ENCODE assay signal across 8 cellular contexts in genomic region chr10:99430451-99431189, GRCh38. TPM values are rescaled to one million over a fixed set of nuclear protein-coding genes. Genes with fewer than 3 reads are reported as not detected.
DNase-seq lines count a peak whose midpoint lies in the region; ATAC-seq and TF ChIP-seq lines count a peak whose summit lies in the region.

GOT1 (minus strand) TSS chr10:99430624; CDS start chr10:99430565, 59 bp downstream.

- no peak for TF ChIP-seq RAD21 in SK-N-SH (IDR thresholded peaks at IDR 0.05; ENCODE audit: low read length)

- peaks cover 7% of the 10 kb centered on the region for H3F3A ChIP-seq in SK-N-SH (replicated peaks; ENCODE audit: insufficient read depth)

- peak; percentile 96 for ATAC-seq in HG02571 (IDR thresholded peaks at IDR 0.05; ENCODE audit: unreplicated experiment)
- ATAC-seq in gastroesophageal sphincter: peak; percentile 98

- H4K20me1 ChIP-seq in SK-N-SH (ENCODE audit: insufficient read depth): no peaks in the 10 kb centered on the region

- H3K79me2 ChIP-seq in SK-N-SH (ENCODE audit: insufficient read depth): peaks cover 53% of the 10 kb centered on the region

- no peaks in the 10 kb centered on the region for H3K9me2 ChIP-seq in SK-N-SH

- H3K4me3 ChIP-seq in SK-N-SH (ENCODE audit: low read depth in 2 of 2, low read length in 1 of 2) (peak within 1 kb of the TSS; percentile 98), gastroesophageal sphincter (peak within 1 kb of the TSS; percentile 57 to 86), neutrophil (ENCODE audit: low read depth in 1 of 2, low read length in 1 of 2) (peak within 1 kb of the TSS; percentile 68 to 74)

- DNase-seq in GM04504 (ENCODE audit: low read depth) (peak; percentile 98), NCI-H1048 (lab: John Stamatoyannopoulos, UW) (peak; percentile 93), SK-N-SH (peak; percentile 97), superior temporal gyrus (ENCODE audit: extremely low spot score) (peak; percentile 100)
- peak; percentile 95 for DNase-seq in activated naive CD4-positive, alpha-beta T cell treated with anti-CD3 and anti-CD28 coated beads, Interleukin-2, amount 50 U/mL, for 16 hours

- POLR2A ChIA-PET in SK-N-SH (lab: Yijun Ruan, JAX): interaction anchor here (0.7 to 2.1 kb wide), 7 partner anchors 11 to 302 kb away, joined by 3 to 6 read pairs (median 3); partner anchors contain the start of genes CNNM1, CUTC and SLC25A28

- WGBS in SK-N-SH (ENCODE audit: low lambda C conversion rate): 1% methylated on average over 36 of the region's 59 CpGs
- WGBS in gastroesophageal sphincter (ENCODE audit: low coverage in 1 of 2), 2 donors: 2 to 20% methylated on average over 1 to 21 of the region's 59 CpGs

- peak within 1 kb of the TSS; percentile 94 for H3K4me2 ChIP-seq in SK-N-SH

- H2AFZ ChIP-seq in SK-N-SH (ENCODE audit: low read depth): peak within 1 kb of the TSS; percentile 99

- CTCF ChIA-PET in SK-N-SH (lab: Yijun Ruan, JAX): interaction anchor here (0.7 to 3.0 kb wide), 7 partner anchors 19 to 415 kb away, joined by 3 to 12 read pairs (median 4); no protein-coding TSS in a partner anchor

- TF ChIP-seq CTCF in SK-N-SH (IDR thresholded peaks at IDR 0.05) (no peak; the same call in 1 of the 2 replicates), gastroesophageal sphincter (IDR thresholded peaks at IDR 0.05) (no peak), neutrophil (IDR thresholded peaks at IDR 0.05) (no peak)

- TF ChIP-seq POLR2A in gastroesophageal sphincter (IDR thresholded peaks at IDR 0.05): peak; percentile 85 to 87

- H3K4me1 ChIP-seq in SK-N-SH (ENCODE audit: control insufficient read depth in 1 of 2, insufficient read depth in 2 of 2, low read depth in 1 of 2, low read length in 1 of 2) (peaks cover 8 to 10% of the 10 kb centered on the region in 2 experiments; a peak in 2 of 4 replicates), gastroesophageal sphincter (peaks cover 3 to 64% (median 6%) of the 10 kb centered on the region in 3 donors), neutrophil (ENCODE audit: control insufficient read depth in 1 of 2, insufficient read depth in 1 of 2, low read depth in 1 of 2, low read length in 1 of 2) (peaks cover 6 to 11% of the 10 kb centered on the region in 2 experiments)

- H3K9ac ChIP-seq in SK-N-SH: peak within 1 kb of the TSS; percentile 88

- no peaks in the 10 kb centered on the region for H3K9me3 ChIP-seq in SK-N-SH
- H3K9me3 ChIP-seq in gastroesophageal sphincter: no peaks in the 10 kb centered on the region
- H3K9me3 ChIP-seq in neutrophil: no peaks in the 10 kb centered on the region

- H3K27ac ChIP-seq in SK-N-SH (ENCODE audit: low read depth in 2 of 2, low read length in 1 of 2): peak within 1 kb of the TSS; percentile 49 to 60
- peak within 1 kb of the TSS; percentile 88 to 99 (median 96) for H3K27ac ChIP-seq in gastroesophageal sphincter
- peak within 1 kb of the TSS; percentile 66 for H3K27ac ChIP-seq in neutrophil

- H3K27me3 ChIP-seq in SK-N-SH (ENCODE audit: insufficient read depth): no peaks in the 10 kb centered on the region
- H3K27me3 ChIP-seq in gastroesophageal sphincter: no peaks in the 10 kb centered on the region
- H3K27me3 ChIP-seq in neutrophil: no peaks in the 10 kb centered on the region

- H3K36me3 ChIP-seq in SK-N-SH (replicated peaks in 1 of 2; ENCODE audit: control insufficient read depth in 1 of 2, insufficient read depth in 2 of 2, low read length in 1 of 2): peaks cover 6 to 9% of the 10 kb centered on the region in 2 experiments
- peaks cover 0 to 20% of the 10 kb centered on the region in 2 donors for H3K36me3 ChIP-seq in gastroesophageal sphincter
- H3K36me3 ChIP-seq in neutrophil: no peaks in the 10 kb centered on the region

- no peak for TF ChIP-seq EP300 in SK-N-SH (IDR thresholded peaks at IDR 0.05; ENCODE audit: borderline replicate concordance in 1 of 2, low read depth in 1 of 2, low read length in 1 of 2)
- no peak for TF ChIP-seq EP300 in gastroesophageal sphincter (IDR thresholded peaks at IDR 0.05)

TF ChIP-seq in SK-N-SH, 30 proteins besides CTCF, POLR2A, EP300 and RAD21 (continues in another document):
- no peak for TF ChIP-seq MEF2A (IDR thresholded peaks at IDR 0.05; ENCODE audit: borderline replicate concordance, low read depth)
- TF ChIP-seq IRF3 (IDR thresholded peaks at IDR 0.05; ENCODE audit: low read depth, low read length): peak; percentile 93
- no peak for TF ChIP-seq FOSL2 (IDR thresholded peaks at IDR 0.05; ENCODE audit: borderline replicate concordance, low read depth)
- peak; percentile 37 for TF ChIP-seq POLR2AphosphoS5 (IDR thresholded peaks at IDR 0.05; ENCODE audit: low read depth, low read length)
- peak; percentile 97 for TF ChIP-seq RFX5 (IDR thresholded peaks at IDR 0.05; ENCODE audit: low read length)
- TF ChIP-seq NRF1 (IDR thresholded peaks at IDR 0.05; ENCODE audit: low read depth, low read length): peak; percentile 46; the same call in 1 of the 2 replicates
- TF ChIP-seq PBX3 (IDR thresholded peaks at IDR 0.05): peak; percentile 95
- TF ChIP-seq TCF12 (IDR thresholded peaks at IDR 0.05): no peak
- no peak for TF ChIP-seq ZBTB33 (IDR thresholded peaks at IDR 0.05; ENCODE audit: borderline replicate concordance, low read depth)
- TF ChIP-seq YY1 (IDR thresholded peaks at IDR 0.05; ENCODE audit: low read depth): 0 out of 2 replicates have a peak, but pooled peaks have one; percentile 48
- TF ChIP-seq RCOR1 (IDR thresholded peaks at IDR 0.05; ENCODE audit: low read length): peak; percentile 33; the same call in 1 of the 2 replicates
- peak; percentile 70 for TF ChIP-seq TAF1 (IDR thresholded peaks at IDR 0.05; ENCODE audit: borderline replicate concordance, low read depth, low read length)
- peak; percentile 26; the same call in 1 of the 2 replicates for TF ChIP-seq ELF1 (IDR thresholded peaks at IDR 0.05)
- peak; percentile 54 for TF ChIP-seq MAX (IDR thresholded peaks at IDR 0.05; ENCODE audit: low read depth)
- no peak for TF ChIP-seq USF2 (IDR thresholded peaks at IDR 0.05; ENCODE audit: borderline replicate concordance, low read depth, low read length)
- peak; percentile 84 for TF ChIP-seq CHD2 (IDR thresholded peaks at IDR 0.05; ENCODE audit: low read length, partially characterized antibody)
- TF ChIP-seq USF1 (IDR thresholded peaks at IDR 0.05; ENCODE audit: borderline replicate concordance, low read depth): no peak
- TF ChIP-seq EZH2phosphoT487 (IDR thresholded peaks at IDR 0.05; ENCODE audit: borderline replicate concordance, low read depth): no peak
- TF ChIP-seq RXRA (IDR thresholded peaks at IDR 0.05; ENCODE audit: borderline replicate concordance, low read depth): no peak

RNA-seq across cellular contexts. Expression of gene GOT1, which starts in this region (rescaled TPM):
- polyA plus RNA-seq in SK-N-SH (2012; rRNA removed): 9.8 and 10.9 TPM in 2 replicates
- polyA plus RNA-seq in SK-N-SH (2012; cell fraction: cytosol; rRNA removed): 9.8 and 10.7 TPM in 2 replicates
- polyA plus RNA-seq in SK-N-SH (2012; cell fraction: nucleus; rRNA removed): 15.6 and 17.4 TPM in 2 replicates
- total RNA-seq in gastroesophageal sphincter: 10 to 100 TPM; 15.8 to 32.2 (median 23.2) TPM

Comparison
In these comparisons a context has a peak if more than half of its experiments do, and no peak if none do; other contexts are left out.
1. Peak in every context shown above with its lines: DNase-seq, ATAC-seq, H3K4me3 ChIP-seq and H3K27ac ChIP-seq.